12 cellular contexts compared by ENCODE assay signal in genomic region chr1:206907304-206907991, GRCh38. TPM values are rescaled to one million over a fixed set of nuclear protein-coding genes. Genes with fewer than 3 reads are reported as not detected.
DNase-seq lines count a peak whose midpoint lies in the region; ATAC-seq and TF ChIP-seq lines count a peak whose summit lies in the region.
"Had no signal": no experiment of that assay in that cellular context is flagged by ENCODE, and none has a peak within 500 bp of the region (broad histone marks: within the 10 kb centered on the region; RNA-seq: fewer than 3 reads in every experiment).

No MANE protein-coding gene starts in this region.

- H4K20me1 ChIP-seq in mammary epithelial cell (ENCODE audit: insufficient read depth, low read length) (no peaks in the 10 kb centered on the region), PC-3 (ENCODE audit: low read length) (no peaks in the 10 kb centered on the region)

- peaks cover 60% of the 10 kb centered on the region for H3K4me1 Mint-ChIP-seq in MCF 10A (ENCODE audit: insufficient read depth, unreplicated experiment)
- H3K4me1 Mint-ChIP-seq in stimulated activated memory B cell treated with anti-CD40 and anti-IgM and Interleukin-4, amounts not matched to agents 10 μg/mL and 1 μg/mL and 100 μg/mL, for 72 hours = peaks cover 82% of the 10 kb centered on the region

- H3K27ac ChIP-seq in mammary epithelial cell (ENCODE audit: insufficient read depth, low read depth, low read length) (no peak overlapping the region), PC-3 (ENCODE audit: low read length) (peak overlapping the region; percentile 86; the same call in 1 of the 2 replicates)
- H3K27ac ChIP-seq: tibial artery had no signal

- no peak overlapping the region for H3K9ac ChIP-seq in mammary epithelial cell (ENCODE audit: insufficient read depth, low read length)
- H3K9ac ChIP-seq in PC-3 (ENCODE audit: low read length) = no peak overlapping the region

- no peak overlapping the region for H3K4me2 ChIP-seq in mammary epithelial cell (ENCODE audit: insufficient read depth, low read depth, low read length)
- no peak overlapping the region for H3K4me2 ChIP-seq in PC-3 (ENCODE audit: low read length)

- H2AFZ ChIP-seq in mammary epithelial cell (ENCODE audit: low read depth, low read length) (no peak overlapping the region), PC-3 (ENCODE audit: low read length) (no peak overlapping the region)

- POLR2A ChIA-PET in MCF 10A (lab: Yijun Ruan, JAX) = interaction anchor here (2.8 to 8.1 kb wide), 2 partner anchors 12 to 35 kb away, joined by 15 to 271 read pairs; partner anchors contain the start of gene IL24
- POLR2A ChIA-PET in PC-3 (lab: Charles Lee; ENCODE audit: unreplicated experiment) = no interaction called here

- ATAC-seq in PC-3 (no peak), HG03520 (IDR thresholded peaks at IDR 0.05; ENCODE audit: unreplicated experiment) (no peak), HG03442 (IDR thresholded peaks at IDR 0.05; ENCODE audit: unreplicated experiment) (no peak), GM18873 (IDR thresholded peaks at IDR 0.05; ENCODE audit: low FRiP score, unreplicated experiment) (no peak)
- no peak for ATAC-seq in stimulated activated memory B cell treated with anti-CD40 and anti-IgM and Interleukin-4, amounts not matched to agents 10 μg/mL and 1 μg/mL and 100 μg/mL, for 72 hours
- ATAC-seq: left cardiac atrium had no signal

- no TSS peak for BruUV-seq in MCF 10A (replicated peaks; lab: Mats Ljungman, UMichigan)
- no TSS peak for BruUV-seq in mammary epithelial cell (replicated peaks; lab: Mats Ljungman, UMichigan)
- no TSS peak for BruUV-seq in PC-3 (replicated peaks; lab: Mats Ljungman, UMichigan)

- no peaks in the 10 kb centered on the region for H3K9me3 ChIP-seq in mammary epithelial cell (replicated peaks; ENCODE audit: insufficient read depth, low read length)
- no peaks in the 10 kb centered on the region for H3K9me3 ChIP-seq in PC-3 (ENCODE audit: low read length)
- H3K9me3 ChIP-seq: tibial artery had no signal

- H3K4me3 Mint-ChIP-seq in MCF 10A (ENCODE audit: unreplicated experiment) = no peak overlapping the region
- no peak overlapping the region for H3K4me3 Mint-ChIP-seq in stimulated activated memory B cell treated with anti-CD40 and anti-IgM and Interleukin-4, amounts not matched to agents 10 μg/mL and 1 μg/mL and 100 μg/mL, for 72 hours
- H3K4me3 Mint-ChIP-seq: dendritic cell treated with granulocyte-macrophage colony-stimulating factor and Interleukin-4, amounts not matched to agents 40 ng/mL and 50 ng/mL, for 4 days had no signal

- in situ Hi-C loops in mammary epithelial cell (cut with MboI; ENCODE audit: low sequenced_read_pairs in 2 of 2) = no loop called here

- CTCF ChIA-PET in MCF 10A (lab: Yijun Ruan, JAX) (interaction anchor here (0.7 to 6.1 kb wide), 16 partner anchors 8 to 298 kb away, joined by 3 to 89 read pairs (median 13); partner anchors contain the start of gene IL20), mammary epithelial cell (lab: Charles Lee; ENCODE audit: low non-redundant PET) (no interaction called here), PC-3 (lab: Charles Lee) (no interaction called here)

- peaks cover 7% of the 10 kb centered on the region for H3F3A ChIP-seq in PC-3 (ENCODE audit: low read length, unreplicated experiment)

- H3K4me1 ChIP-seq in mammary epithelial cell (ENCODE audit: insufficient read depth, low read length) (peaks cover 52% of the 10 kb centered on the region), PC-3 (ENCODE audit: insufficient read depth, low read length) (peaks cover 61% of the 10 kb centered on the region)

- H3K27ac Mint-ChIP-seq in MCF 10A (ENCODE audit: low read depth, unreplicated experiment) = no peak overlapping the region
- peak overlapping the region; percentile 90 for H3K27ac Mint-ChIP-seq in stimulated activated memory B cell treated with anti-CD40 and anti-IgM and Interleukin-4, amounts not matched to agents 10 μg/mL and 1 μg/mL and 100 μg/mL, for 72 hours
- H3K27ac Mint-ChIP-seq: dendritic cell treated with granulocyte-macrophage colony-stimulating factor and Interleukin-4, amounts not matched to agents 40 ng/mL and 50 ng/mL, for 4 days had no signal

- no peaks in the 10 kb centered on the region for H3K36me3 ChIP-seq in mammary epithelial cell (ENCODE audit: insufficient read depth, low read length)
- 0 out of 2 replicates have a peak, but pooled peaks cover 2% of the 10 kb centered on the region for H3K36me3 ChIP-seq in PC-3 (ENCODE audit: low read depth, low read length)
- H3K36me3 ChIP-seq: tibial artery had no signal

- no peak overlapping the region for H3K4me3 ChIP-seq in mammary epithelial cell (replicated peaks in 1 of 3; ENCODE audit: insufficient read depth in 1 of 3, low read depth in 2 of 3, low read length in 3 of 3)
- no peak overlapping the region for H3K4me3 ChIP-seq in PC-3 (ENCODE audit: low read length)
- no peak overlapping the region for H3K4me3 ChIP-seq in fibroblast of pulmonary artery (replicated peaks; ENCODE audit: low read depth, low read length)
- H3K4me3 ChIP-seq: tibial artery had no signal

- dilution Hi-C loops in mammary epithelial cell (cut with HindIII; ENCODE audit: low sequenced_read_pairs) = loop anchor here (5.0 kb wide), 2 partner anchors 35 to 165 kb away; no protein-coding TSS in a partner anchor

- peak; percentile 40 for TF ChIP-seq CTCF in MCF 10A (IDR thresholded peaks at IDR 0.05; ENCODE audit: unreplicated experiment)
- TF ChIP-seq CTCF in mammary epithelial cell (conservative IDR thresholded peaks at IDR 0.05 in 1 of 2, IDR thresholded peaks at IDR 0.05 in 1 of 2; ENCODE audit: extremely low read depth in 1 of 2, insufficient read depth in 1 of 2, low read depth in 1 of 2, low read length in 2 of 2) = no peak
- TF ChIP-seq CTCF in PC-3 (conservative IDR thresholded peaks at IDR 0.05; ENCODE audit: low read depth, low read length) = peak; percentile 67
- peak; percentile 18 for TF ChIP-seq CTCF in fibroblast of pulmonary artery (IDR thresholded peaks at IDR 0.05; ENCODE audit: low read length, missing control alignments)

- WGBS in mammary epithelial cell (ENCODE audit: low coverage, missing lambda C conversion rate) = 91% methylated on average over 18 of the region's 23 CpGs

- H3K36me3 Mint-ChIP-seq in MCF 10A (ENCODE audit: insufficient read depth, unreplicated experiment) = no peaks in the 10 kb centered on the region
- H3K36me3 Mint-ChIP-seq in stimulated activated memory B cell treated with anti-CD40 and anti-IgM and Interleukin-4, amounts not matched to agents 10 μg/mL and 1 μg/mL and 100 μg/mL, for 72 hours = peaks cover 83% of the 10 kb centered on the region

- H3K27me3 ChIP-seq in mammary epithelial cell (ENCODE audit: insufficient read depth, low read length) (no peaks in the 10 kb centered on the region), PC-3 (ENCODE audit: low read length) (no peaks in the 10 kb centered on the region)

- no peaks in the 10 kb centered on the region for H3K9me3 Mint-ChIP-seq in MCF 10A (ENCODE audit: unreplicated experiment)
- H3K9me3 Mint-ChIP-seq in stimulated activated memory B cell treated with anti-CD40 and anti-IgM and Interleukin-4, amounts not matched to agents 10 μg/mL and 1 μg/mL and 100 μg/mL, for 72 hours = no peaks in the 10 kb centered on the region
- H3K9me3 Mint-ChIP-seq: dendritic cell treated with granulocyte-macrophage colony-stimulating factor and Interleukin-4, amounts not matched to agents 40 ng/mL and 50 ng/mL, for 4 days had no signal

- intact Hi-C loops in MCF 10A (cut with micrococcal nuclease) (no loop called here), mammary epithelial cell (cut with micrococcal nuclease) (no loop called here), PC-3 (cut with micrococcal nuclease) (no loop called here)

- peaks cover 4% of the 10 kb centered on the region; the same call in 1 of the 2 replicates for H3K9me2 ChIP-seq in PC-3 (replicated peaks; ENCODE audit: low read length)

- H3K27me3 Mint-ChIP-seq in MCF 10A (ENCODE audit: insufficient read depth, unreplicated experiment) = peaks cover under 1% of the 10 kb centered on the region
- no peaks in the 10 kb centered on the region for H3K27me3 Mint-ChIP-seq in stimulated activated memory B cell treated with anti-CD40 and anti-IgM and Interleukin-4, amounts not matched to agents 10 μg/mL and 1 μg/mL and 100 μg/mL, for 72 hours

- peaks cover 9% of the 10 kb centered on the region for H3K79me2 ChIP-seq in mammary epithelial cell (ENCODE audit: insufficient read depth, low read length)
- H3K79me2 ChIP-seq in PC-3 (ENCODE audit: low read length) = no peaks in the 10 kb centered on the region

- DNase-seq in MCF 10A (ENCODE audit: unreplicated experiment) (peak; percentile 65), mammary epithelial cell (no peak), PC-3 (no peak), fibroblast of pulmonary artery (ENCODE audit: low read depth) (no peak)
- DNase-seq: DMS153, left cardiac atrium had no signal

RNA-seq across cellular contexts. Expression of gene IL24, which starts 10.2 kb away (rescaled TPM):
- 0.58 and 1.1 TPM in 2 replicates for total RNA-seq in MCF 10A (2022)
- total RNA-seq in mammary epithelial cell = not detected
- polyA plus RNA-seq in mammary epithelial cell = 0.09 TPM
- not detected for polyA minus RNA-seq in mammary epithelial cell
- 1.8 and 1.9 TPM in 2 replicates for total RNA-seq in PC-3 (2014; rRNA removed)
- total RNA-seq: left cardiac atrium had no signal

RNA-seq across cellular contexts. Expression of gene FCMR, which starts 14.3 kb away (rescaled TPM):
- 10.1 and 18.0 TPM in 2 replicates for total RNA-seq in MCF 10A (2022)
- total RNA-seq in mammary epithelial cell = 1 to 10 TPM; 1.2 to 5.0 TPM
- polyA plus RNA-seq in mammary epithelial cell = 5.4 TPM
- polyA minus RNA-seq in mammary epithelial cell = not detected
- total RNA-seq in PC-3 (2014; rRNA removed) = 1.5 and 4.6 TPM in 2 replicates

RNA-seq across cellular contexts. Expression of gene PIGR, which starts 38.8 kb away (rescaled TPM):
- total RNA-seq in MCF 10A (2022) (not detected in 2 replicates), mammary epithelial cell (10 to 100 TPM in 1 of 2 donors, not detected in 1; 10.7 TPM), PC-3 (2014; rRNA removed) (not detected in 2 replicates)
- 0.03 TPM for polyA plus RNA-seq in mammary epithelial cell
- 1.4 TPM for polyA minus RNA-seq in mammary epithelial cell

RNA-seq across cellular contexts. Expression of gene IL20, which starts 42.0 kb away (rescaled TPM):
- total RNA-seq in MCF 10A (2022) (not detected in 2 replicates), mammary epithelial cell (not detected), PC-3 (2014; rRNA removed) (not detected in 2 replicates)
- 0.10 TPM for polyA plus RNA-seq in mammary epithelial cell
- not detected for polyA minus RNA-seq in mammary epithelial cell
- total RNA-seq: left cardiac atrium had no signal

Comparison
In these comparisons a context has a peak if more than half of its experiments do, and no peak if none do; other contexts are left out.
1. CTCF ChIP-seq: peak in MCF 10A (single experiment), PC-3 (single experiment) and fibroblast of pulmonary artery (single experiment); none in mammary epithelial cell (0 of 2).